ENCODE assay signal across 17 cellular contexts in genomic region chr17:65117384-65118035, GRCh38. TPM values are rescaled to one million over a fixed set of nuclear protein-coding genes. Genes with fewer than 3 reads are reported as not detected.
DNase-seq lines count a peak whose midpoint lies in the region; ATAC-seq and TF ChIP-seq lines count a peak whose summit lies in the region.
"Had no signal": no experiment of that assay in that cellular context is flagged by ENCODE, and none has a peak within 500 bp of the region (broad histone marks: within the 10 kb centered on the region; RNA-seq: fewer than 3 reads in every experiment).

No MANE protein-coding gene starts in this region.

- H3K36me3 Mint-ChIP-seq in natural killer cell (no peaks in the 10 kb centered on the region), Caco-2 (ENCODE audit: insufficient read depth, unreplicated experiment) (no peaks in the 10 kb centered on the region)
- H3K36me3 Mint-ChIP-seq in natural killer cell treated with Interleukin-12 subunit alpha and Interleukin-12 subunit beta and Interleukin-15 and Interleukin-18, amount 100 ng/mL, for 72 hours = no peaks in the 10 kb centered on the region
- H3K36me3 Mint-ChIP-seq: CD4-positive, alpha-beta memory T cell had no signal

- DNase-seq in natural killer cell = no peak
- DNase-seq in natural killer cell treated with Interleukin-12 subunit alpha and Interleukin-12 subunit beta and Interleukin-15 and Interleukin-18, amount 100 ng/mL, for 72 hours (ENCODE audit: low spot score) = no peak
- no peak for DNase-seq in OCI-LY7 (ENCODE audit: low spot score)
- no peak for DNase-seq in left lobe of liver (ENCODE audit: low spot score)
- no peak for DNase-seq in Caco-2
- DNase-seq: BE2C; CD4-positive, alpha-beta memory T cell; DMS153; DMS79 treated with DMSO at 0.1 percent for 48 hours; GDM1; HCEC 1CT; IMR-90 had no signal

- peaks cover 33 to 43% of the 10 kb centered on the region in 2 donors for H3K4me1 Mint-ChIP-seq in natural killer cell
- peaks cover 25 to 31% of the 10 kb centered on the region in 2 donors for H3K4me1 Mint-ChIP-seq in natural killer cell treated with Interleukin-12 subunit alpha and Interleukin-12 subunit beta and Interleukin-15 and Interleukin-18, amount 100 ng/mL, for 72 hours (ENCODE audit: low read depth in 2 of 2)
- H3K4me1 Mint-ChIP-seq in Caco-2 (ENCODE audit: low read depth, unreplicated experiment) = no peaks in the 10 kb centered on the region

- ATAC-seq in natural killer cell (no peak), left lobe of liver (peak; percentile 85), HG02981 (IDR thresholded peaks at IDR 0.05; ENCODE audit: unreplicated experiment) (no peak), GM21515 (IDR thresholded peaks at IDR 0.05; ENCODE audit: unreplicated experiment) (no peak)
- ATAC-seq in natural killer cell treated with Interleukin-12 subunit alpha and Interleukin-12 subunit beta and Interleukin-15 and Interleukin-18, amount 100 ng/mL, for 72 hours = no peak
- ATAC-seq: A549 had no signal

- peak overlapping the region; percentile 90 to 95 for H3K27ac Mint-ChIP-seq in natural killer cell
- H3K27ac Mint-ChIP-seq in natural killer cell treated with Interleukin-12 subunit alpha and Interleukin-12 subunit beta and Interleukin-15 and Interleukin-18, amount 100 ng/mL, for 72 hours = peak overlapping the region in 1 of 2 donors; percentile 73
- H3K27ac Mint-ChIP-seq in Caco-2 (ENCODE audit: unreplicated experiment) = no peak overlapping the region
- H3K27ac Mint-ChIP-seq: CD4-positive, alpha-beta memory T cell had no signal

- no peaks in the 10 kb centered on the region for H3K9me3 Mint-ChIP-seq in natural killer cell
- H3K9me3 Mint-ChIP-seq in natural killer cell treated with Interleukin-12 subunit alpha and Interleukin-12 subunit beta and Interleukin-15 and Interleukin-18, amount 100 ng/mL, for 72 hours = no peaks in the 10 kb centered on the region
- peaks cover 9% of the 10 kb centered on the region for H3K9me3 Mint-ChIP-seq in Caco-2 (ENCODE audit: unreplicated experiment)
- H3K9me3 Mint-ChIP-seq: CD4-positive, alpha-beta memory T cell had no signal

- no peak overlapping the region for H3K4me2 ChIP-seq in OCI-LY7 (ENCODE audit: low read length)
- H3K4me2 ChIP-seq: A549 had no signal

- no peaks in the 10 kb centered on the region for H3K27me3 Mint-ChIP-seq in natural killer cell (ENCODE audit: low read depth in 2 of 2)
- H3K27me3 Mint-ChIP-seq in natural killer cell treated with Interleukin-12 subunit alpha and Interleukin-12 subunit beta and Interleukin-15 and Interleukin-18, amount 100 ng/mL, for 72 hours = no peaks in the 10 kb centered on the region
- peaks cover 12% of the 10 kb centered on the region for H3K27me3 Mint-ChIP-seq in Caco-2 (ENCODE audit: insufficient read depth, unreplicated experiment)

- no peak overlapping the region for H3K27ac ChIP-seq in OCI-LY7 (ENCODE audit: low read depth, low read length, poor library complexity, severe bottlenecking)
- H3K27ac ChIP-seq: A549, C4-2B, HL-60 had no signal

- H3K27me3 ChIP-seq in Caco-2 (replicated peaks; ENCODE audit: control insufficient read depth, insufficient read depth, low read length) = no peaks in the 10 kb centered on the region; the same call in none of the 2 replicates
- H3K27me3 ChIP-seq: BE2C had no signal

- H4K20me1 ChIP-seq in OCI-LY7 (ENCODE audit: insufficient read depth, low read length) = no peaks in the 10 kb centered on the region

- no peaks in the 10 kb centered on the region for H3K79me2 ChIP-seq in OCI-LY7 (ENCODE audit: insufficient read depth, low read depth, low read length)

- H3K9me3 ChIP-seq in OCI-LY7 (ENCODE audit: low read length) (no peaks in the 10 kb centered on the region), Caco-2 (0 out of 2 replicates have a peak, but pooled peaks cover 5% of the 10 kb centered on the region)
- H3K9me3 ChIP-seq: A549, BE2C had no signal

- no peak overlapping the region for H3K4me3 ChIP-seq in OCI-LY7 (ENCODE audit: low read depth, low read length, poor library complexity, severe bottlenecking)
- no peak overlapping the region for H3K4me3 ChIP-seq in Caco-2 (ENCODE audit: low read depth, low read length)
- H3K4me3 ChIP-seq: A549 had no signal

- intact Hi-C loops in natural killer cell (cut with micrococcal nuclease) = no loop called here
- intact Hi-C loops in OCI-LY7 (cut with micrococcal nuclease; ENCODE audit: unreplicated experiment) = no loop called here
- intact Hi-C loops in Caco-2 (cut with micrococcal nuclease; ENCODE audit: unreplicated experiment) = no loop called here

- CTCF ChIA-PET in OCI-LY7 (lab: Charles Lee; ENCODE audit: unreplicated experiment) (no interaction called here), Caco-2 (lab: Charles Lee) (interaction anchor here (1.7 kb wide), 1 partner anchor 17 kb away, joined by 6 read pairs; no protein-coding TSS in a partner anchor)

- H3K4me1 ChIP-seq in OCI-LY7 (ENCODE audit: insufficient read depth, low read length, poor library complexity, severe bottlenecking) (peaks cover 31% of the 10 kb centered on the region), Caco-2 (no peaks in the 10 kb centered on the region)
- H3K4me1 ChIP-seq: BE2C had no signal

- H3K4me3 Mint-ChIP-seq in natural killer cell (peak overlapping the region; percentile 13), Caco-2 (ENCODE audit: unreplicated experiment) (no peak overlapping the region)
- no peak overlapping the region for H3K4me3 Mint-ChIP-seq in natural killer cell treated with Interleukin-12 subunit alpha and Interleukin-12 subunit beta and Interleukin-15 and Interleukin-18, amount 100 ng/mL, for 72 hours
- H3K4me3 Mint-ChIP-seq: CD4-positive, alpha-beta memory T cell had no signal

- no peaks in the 10 kb centered on the region for H3K9me2 ChIP-seq in OCI-LY7 (ENCODE audit: insufficient read depth, low read length)

- peak overlapping the region; percentile 9; the same call in 1 of the 2 replicates for H2AFZ ChIP-seq in OCI-LY7 (ENCODE audit: low read length)

- BruUV-seq in OCI-LY7 (replicated peaks; lab: Mats Ljungman, UMichigan) (no TSS peak), Caco-2 (replicated peaks; lab: Mats Ljungman, UMichigan) (no TSS peak)

- POLR2A ChIA-PET in OCI-LY7 (lab: Charles Lee) (no interaction called here), Caco-2 (lab: Charles Lee) (no interaction called here)

- H3K36me3 ChIP-seq in OCI-LY7 (ENCODE audit: insufficient read depth, low read length) (0 out of 2 replicates have a peak, but pooled peaks cover 5% of the 10 kb centered on the region), Caco-2 (ENCODE audit: control insufficient read depth, insufficient read depth, low read length) (no peaks in the 10 kb centered on the region)
- H3K36me3 ChIP-seq: BE2C had no signal

- TF ChIP-seq CTCF in natural killer cell (IDR thresholded peaks at IDR 0.05) (no peak), OCI-LY7 (conservative IDR thresholded peaks at IDR 0.05; ENCODE audit: low read length) (no peak), Caco-2 (IDR thresholded peaks at IDR 0.05; ENCODE audit: insufficient read depth in 1 of 2, low read depth in 1 of 2, low read length in 1 of 2, severe bottlenecking in 1 of 2, unreplicated experiment in 1 of 2) (no peak)

RNA-seq across cellular contexts. Expression of gene RGS9, which starts 19.7 kb away (rescaled TPM):
- total RNA-seq in natural killer cell = 10 to 100 TPM; 25.0 to 47.3 (median 37.2) TPM
- 10 to 100 TPM; 14.1 to 16.2 TPM for total RNA-seq in natural killer cell treated with Interleukin-12 subunit alpha and Interleukin-12 subunit beta and Interleukin-15 and Interleukin-18, amount 100 ng/mL, for 72 hours
- 12.9 and 13.7 TPM in 2 replicates for total RNA-seq in OCI-LY7 (2014; rRNA removed; shearing (Covaris generic))
- total RNA-seq in OCI-LY7 (2022) = 22.2 and 26.4 TPM in 2 replicates
- total RNA-seq in left lobe of liver = 3.0 TPM
- 5.5 and 6.3 TPM in 2 replicates for total RNA-seq in Caco-2 (2022)
